ENCODE assay signal across 21 cellular contexts in the genomic region with DNA sequence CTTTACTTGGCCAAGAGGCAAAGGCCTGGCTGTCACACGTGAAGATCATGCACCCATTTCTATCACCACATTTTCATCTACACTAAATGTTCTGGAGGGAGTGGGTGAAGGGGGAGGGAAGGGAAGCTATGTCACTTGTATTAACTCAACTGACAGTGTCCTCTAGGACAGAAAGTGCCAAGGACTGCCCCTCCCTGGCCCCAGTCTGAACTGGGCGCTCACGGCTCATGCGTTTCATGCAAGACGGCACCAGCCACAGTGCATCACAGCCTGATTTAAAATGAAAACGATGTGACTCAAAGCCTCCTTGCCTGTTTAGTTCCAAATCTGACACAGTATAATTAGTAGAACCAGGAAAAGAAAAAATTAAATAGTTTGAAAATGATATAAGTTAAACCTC.
"Had no signal": no experiment of that assay in that cellular context is flagged by ENCODE, and none has a peak within 500 bp of the region (broad histone marks: within the 10 kb centered on the region; RNA-seq: fewer than 3 reads in every experiment).

No MANE protein-coding gene starts in this region.

- DNase-seq: IMR-90, Kasumi-1, MM.1S, NCI-H1092 treated with DMSO at 0.1 percent for 48 hours, NCI-H1436 treated with DMSO at 0.1 percent for 48 hours, NCI-H1694, NCI-H1930, NCI-H2081, NCI-H2107, NCI-H2171, NCI-H226, NCI-H446, NCI-H510A, NCI-H524 treated with DMSO at 0.1 percent for 48 hours, NCI-H69, NCI-H774, Right ventricle myocardium superior, RPMI8226, SIG-M5, SK-N-SH, SW 1271 had no signal
